12 cellular contexts compared by ENCODE assay signal in the genomic region with DNA sequence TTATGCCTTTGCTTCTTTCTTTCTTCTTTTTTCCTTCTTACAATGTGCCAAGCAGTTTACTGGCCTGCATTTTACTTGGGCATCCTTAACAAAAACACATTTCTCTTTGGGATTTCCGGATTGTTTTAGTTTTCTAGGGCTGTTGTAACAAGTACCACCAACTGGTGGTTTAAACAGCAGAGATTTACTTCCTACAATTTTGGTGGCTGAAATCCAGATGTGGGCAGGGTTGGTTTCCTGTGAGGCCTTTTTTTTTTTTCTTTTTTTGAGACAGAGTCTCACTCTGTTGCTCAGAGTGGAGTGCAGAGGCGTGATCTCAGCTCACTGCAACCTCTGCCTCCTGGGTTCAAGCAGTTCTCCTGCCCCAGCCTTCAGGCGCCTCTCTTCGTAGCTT. TPM values are rescaled to one million over a fixed set of nuclear protein-coding genes. Genes with fewer than 3 reads are reported as not detected.
DNase-seq lines count a peak whose midpoint lies in the region; ATAC-seq and TF ChIP-seq lines count a peak whose summit lies in the region.
"Had no signal": no experiment of that assay in that cellular context is flagged by ENCODE, and none has a peak within 500 bp of the region (broad histone marks: within the 10 kb centered on the region; RNA-seq: fewer than 3 reads in every experiment).

No MANE protein-coding gene starts in this region.

- H3K27ac ChIP-seq in A673 (ENCODE audit: low read depth, low read length, poor library complexity, severe bottlenecking) (no peak overlapping the region), hepatocyte (no peak overlapping the region), right lobe of liver (no peak overlapping the region)

- H3K4me3 ChIP-seq in A673 (ENCODE audit: low read depth, low read length, poor library complexity, severe bottlenecking) (no peak overlapping the region), hepatocyte (no peak overlapping the region), right lobe of liver (no peak overlapping the region)

- no peaks in the 10 kb centered on the region for H3K79me2 ChIP-seq in hepatocyte

- DNase-seq in A673 (ENCODE audit: low spot score) (peak; percentile 49), GF-D8 (lab: John Stamatoyannopoulos, UW) (peak; percentile 3), hepatocyte (ENCODE audit: low spot score) (peak; percentile 16), cerebellar cortex (ENCODE audit: low spot score) (no peak), right lobe of liver (no peak)
- no peak for DNase-seq in activated CD4-positive, alpha-beta memory T cell treated with anti-CD3 and anti-CD28 coated beads, Interleukin-2, amount 10 ng/mL, durations not matched to agents 7 days and 5 days
- DNase-seq: activated CD4-positive, CD25-positive, alpha-beta regulatory T cell treated with anti-CD3 and anti-CD28 coated beads, Interleukin-2, amount 50 U/mL, for 72 hours; activated naive CD8-positive, alpha-beta T cell treated with anti-CD3 and anti-CD28 coated beads for 36 hours had no signal

- peaks cover 31% of the 10 kb centered on the region for H3K4me1 Mint-ChIP-seq in activated CD4-positive, alpha-beta memory T cell treated with anti-CD3 and anti-CD28 coated beads, Interleukin-2, amount 10 ng/mL, durations not matched to agents 7 days and 5 days
- H3K4me1 Mint-ChIP-seq: activated naive CD8-positive, alpha-beta T cell treated with anti-CD3 and anti-CD28 coated beads for 36 hours had no signal

- ATAC-seq in GM19035 (IDR thresholded peaks at IDR 0.05; ENCODE audit: unreplicated experiment) (no peak), HG02759 (IDR thresholded peaks at IDR 0.05; ENCODE audit: unreplicated experiment) (no peak), right lobe of liver (no peak)
- ATAC-seq: esophagus mucosa had no signal

- H3K27me3 Mint-ChIP-seq in activated CD4-positive, alpha-beta memory T cell treated with anti-CD3 and anti-CD28 coated beads, Interleukin-2, amount 10 ng/mL, durations not matched to agents 7 days and 5 days = no peaks in the 10 kb centered on the region
- H3K27me3 Mint-ChIP-seq: activated naive CD8-positive, alpha-beta T cell treated with anti-CD3 and anti-CD28 coated beads for 36 hours had no signal

- no peak for TF ChIP-seq POLR2A in right lobe of liver (IDR thresholded peaks at IDR 0.05)

- H3K4me3 Mint-ChIP-seq in activated CD4-positive, alpha-beta memory T cell treated with anti-CD3 and anti-CD28 coated beads, Interleukin-2, amount 10 ng/mL, durations not matched to agents 7 days and 5 days = no peak overlapping the region
- H3K4me3 Mint-ChIP-seq: activated naive CD8-positive, alpha-beta T cell treated with anti-CD3 and anti-CD28 coated beads for 36 hours had no signal

- H3K27me3 ChIP-seq in A673 (replicated peaks; ENCODE audit: insufficient read depth, low read depth, low read length, poor library complexity) (no peaks in the 10 kb centered on the region), hepatocyte (no peaks in the 10 kb centered on the region), right lobe of liver (no peaks in the 10 kb centered on the region)

- POLR2A ChIA-PET in A673 (lab: Charles Lee; ENCODE audit: low non-redundant PET) = no interaction called here
- POLR2A ChIA-PET in activated CD4-positive, alpha-beta memory T cell treated with anti-CD3 and anti-CD28 coated beads, Interleukin-2, amount 10 ng/mL, durations not matched to agents 7 days and 5 days (lab: Charles Lee) = no interaction called here

- H3K9me2 ChIP-seq in hepatocyte (replicated peaks; ENCODE audit: insufficient read depth) = no peaks in the 10 kb centered on the region

- no TSS peak for BruUV-seq in A673 (replicated peaks; lab: Mats Ljungman, UMichigan)

- H3K36me3 ChIP-seq in A673 (ENCODE audit: insufficient read depth, low read length, poor library complexity, severe bottlenecking) (no peaks in the 10 kb centered on the region), hepatocyte (replicated peaks; ENCODE audit: insufficient read depth, low read depth) (no peaks in the 10 kb centered on the region), right lobe of liver (peaks cover 0 to 32% (median 5%) of the 10 kb centered on the region in 4 donors)

- CTCF ChIA-PET in A673 (lab: Charles Lee) = interaction anchor here (0.7 kb wide), 1 partner anchor 222 kb away, joined by 6 read pairs; no protein-coding TSS in a partner anchor
- CTCF ChIA-PET in activated CD4-positive, alpha-beta memory T cell treated with anti-CD3 and anti-CD28 coated beads, Interleukin-2, amount 10 ng/mL, durations not matched to agents 7 days and 5 days (lab: Charles Lee) = interaction anchor here (0.7 kb wide), 1 partner anchor 78 kb away, joined by 3 read pairs; no protein-coding TSS in a partner anchor

- TF ChIP-seq CTCF in A673 (conservative IDR thresholded peaks at IDR 0.05; ENCODE audit: low read depth, low read length) (no peak), hepatocyte (IDR thresholded peaks at IDR 0.05; ENCODE audit: poor library complexity) (no peak), right lobe of liver (IDR thresholded peaks at IDR 0.05) (no peak)

- H3K4me2 ChIP-seq in hepatocyte = no peak overlapping the region

- H3K27ac Mint-ChIP-seq in activated CD4-positive, alpha-beta memory T cell treated with anti-CD3 and anti-CD28 coated beads, Interleukin-2, amount 10 ng/mL, durations not matched to agents 7 days and 5 days = peak overlapping the region; percentile 62
- H3K27ac Mint-ChIP-seq: activated naive CD8-positive, alpha-beta T cell treated with anti-CD3 and anti-CD28 coated beads for 36 hours had no signal

- intact Hi-C loops in A673 (cut with micrococcal nuclease; ENCODE audit: unreplicated experiment) = loop anchor here (5.0 to 10.0 kb wide), 6 partner anchors 344 to 1826 kb away; no protein-coding TSS in a partner anchor
- intact Hi-C loops in right lobe of liver (cut with DNase I) = no loop called here

- H3K9me3 ChIP-seq in A673 (ENCODE audit: low read depth, low read length, poor library complexity, severe bottlenecking) (no peaks in the 10 kb centered on the region), hepatocyte (ENCODE audit: low read depth) (no peaks in the 10 kb centered on the region), right lobe of liver (no peaks in the 10 kb centered on the region)

- H3K9me3 Mint-ChIP-seq in activated CD4-positive, alpha-beta memory T cell treated with anti-CD3 and anti-CD28 coated beads, Interleukin-2, amount 10 ng/mL, durations not matched to agents 7 days and 5 days = no peaks in the 10 kb centered on the region
- H3K9me3 Mint-ChIP-seq: activated naive CD8-positive, alpha-beta T cell treated with anti-CD3 and anti-CD28 coated beads for 36 hours had no signal

- no peaks in the 10 kb centered on the region for H3K4me1 ChIP-seq in A673 (ENCODE audit: insufficient read depth, low read length, poor library complexity, severe bottlenecking)
- no peaks in the 10 kb centered on the region for H3K4me1 ChIP-seq in hepatocyte (ENCODE audit: insufficient read depth)
- H3K4me1 ChIP-seq in right lobe of liver = no peaks in the 10 kb centered on the region

- H2AFZ ChIP-seq in hepatocyte = no peak overlapping the region

- WGBS in hepatocyte (ENCODE audit: low lambda C conversion rate, missing lambda C conversion rate) = 87% methylated on average over 4 of the region's 4 CpGs
- WGBS in right lobe of liver (ENCODE audit: insufficient coverage, low coverage, low lambda C conversion rate, missing lambda C conversion rate) = no CpG with 5 or more reads among the region's 4 CpGs

- H4K20me1 ChIP-seq in hepatocyte (ENCODE audit: insufficient read depth, poor library complexity, severe bottlenecking) = no peaks in the 10 kb centered on the region

- H3K36me3 Mint-ChIP-seq in activated CD4-positive, alpha-beta memory T cell treated with anti-CD3 and anti-CD28 coated beads, Interleukin-2, amount 10 ng/mL, durations not matched to agents 7 days and 5 days (ENCODE audit: low read depth) = peaks cover 34% of the 10 kb centered on the region

RNA-seq across cellular contexts. Expression of a gene that starts 45.8 kb away (rescaled TPM):
- total RNA-seq in A673 (2021) (not detected in 2 replicates), hepatocyte (not detected in 2 replicates), right lobe of liver (not detected)
- not detected for total RNA-seq in activated CD4-positive, alpha-beta memory T cell treated with anti-CD3 and anti-CD28 coated beads, Interleukin-2, amount 10 ng/mL, durations not matched to agents 7 days and 5 days
- polyA plus RNA-seq in hepatocyte = not detected in 2 replicates
- total RNA-seq: activated naive CD8-positive, alpha-beta T cell treated with anti-CD3 and anti-CD28 coated beads for 36 hours; esophagus mucosa; lung microvascular endothelial cell had no signal

Comparison
In these comparisons a context has a peak if more than half of its experiments do, and no peak if none do; other contexts are left out.
1. DNase-seq: peak in A673 (single experiment), GF-D8 (single experiment) and hepatocyte (single experiment); none in activated CD4-positive, alpha-beta memory T cell treated with anti-CD3 and anti-CD28 coated beads, Interleukin-2, amount 10 ng/mL, durations not matched to agents 7 days and 5 days (single experiment), cerebellar cortex (single experiment) and right lobe of liver (0 of 3).